ENCODE assay signal across 8 cellular contexts in the genomic region with DNA sequence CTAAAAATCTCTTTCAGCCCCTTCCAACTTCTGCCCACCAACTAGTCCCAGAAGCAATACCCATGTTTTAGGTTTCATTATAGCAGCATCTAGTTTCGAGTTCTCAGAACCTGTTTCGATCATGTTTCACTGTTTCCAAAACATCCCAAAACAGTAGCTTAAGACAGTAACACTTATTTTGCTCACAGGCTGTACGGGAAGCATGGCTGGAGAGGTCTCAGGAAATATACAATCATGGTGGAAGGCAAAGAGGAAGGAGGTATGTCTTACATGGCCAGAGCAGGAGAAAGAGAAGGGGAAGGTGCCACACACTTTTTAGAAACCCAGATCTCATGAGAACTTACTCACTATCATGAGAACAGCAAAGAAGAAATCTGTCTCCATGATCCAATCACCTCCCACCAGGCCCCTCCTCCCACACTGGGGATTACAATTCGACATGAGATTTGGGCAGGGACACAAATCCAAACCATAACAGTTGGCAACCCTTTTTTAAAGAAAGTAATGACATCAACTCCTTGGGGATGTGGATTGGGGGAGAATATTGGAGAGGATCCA.
DNase-seq lines count a peak whose midpoint lies in the region; ATAC-seq lines count a peak whose summit lies in the region.
"Had no signal": no experiment of that assay in that cellular context is flagged by ENCODE, and none has a peak within 500 bp of the region (broad histone marks: within the 10 kb centered on the region; RNA-seq: fewer than 3 reads in every experiment).

No MANE protein-coding gene starts in this region.

- H3K9me3 Mint-ChIP-seq in activated naive CD8-positive, alpha-beta T cell (ENCODE audit: low read depth), result peaks cover 6% of the 10 kb centered on the region

- H3K27ac Mint-ChIP-seq in activated naive CD8-positive, alpha-beta T cell, result peak overlapping the region; percentile 69

- intact Hi-C loops in posterior cingulate gyrus (cut with DNase I), result no loop called here
- intact Hi-C loops in Right ventricle myocardium superior (cut with DNase I), result no loop called here

- DNase-seq in posterior cingulate gyrus, result no peak
- DNase-seq in Right ventricle myocardium superior, result no peak
- DNase-seq in RKO (ENCODE audit: low spot score), result no peak
- DNase-seq: small intestine had no signal

- H3K27me3 Mint-ChIP-seq in activated naive CD8-positive, alpha-beta T cell, result no peaks in the 10 kb centered on the region

- peak; percentile 50 for ATAC-seq in GM18519 (IDR thresholded peaks at IDR 0.05; ENCODE audit: low FRiP score, unreplicated experiment)
- ATAC-seq in GM21381 (IDR thresholded peaks at IDR 0.05; ENCODE audit: unreplicated experiment), result peak; percentile 81
- peak; percentile 53 for ATAC-seq in HG03103 (IDR thresholded peaks at IDR 0.05; ENCODE audit: low read depth, unreplicated experiment)
- no peak for ATAC-seq in Right ventricle myocardium superior (ENCODE audit: poor library complexity)

- H3K4me1 Mint-ChIP-seq in activated naive CD8-positive, alpha-beta T cell (ENCODE audit: low read depth), result peaks cover 42% of the 10 kb centered on the region

- H3K36me3 Mint-ChIP-seq in activated naive CD8-positive, alpha-beta T cell, result peaks cover 9% of the 10 kb centered on the region

- H3K4me3 Mint-ChIP-seq in activated naive CD8-positive, alpha-beta T cell, result no peak overlapping the region
